Comparison of ENCODE assay signal across 14 cellular contexts in the genomic region with DNA sequence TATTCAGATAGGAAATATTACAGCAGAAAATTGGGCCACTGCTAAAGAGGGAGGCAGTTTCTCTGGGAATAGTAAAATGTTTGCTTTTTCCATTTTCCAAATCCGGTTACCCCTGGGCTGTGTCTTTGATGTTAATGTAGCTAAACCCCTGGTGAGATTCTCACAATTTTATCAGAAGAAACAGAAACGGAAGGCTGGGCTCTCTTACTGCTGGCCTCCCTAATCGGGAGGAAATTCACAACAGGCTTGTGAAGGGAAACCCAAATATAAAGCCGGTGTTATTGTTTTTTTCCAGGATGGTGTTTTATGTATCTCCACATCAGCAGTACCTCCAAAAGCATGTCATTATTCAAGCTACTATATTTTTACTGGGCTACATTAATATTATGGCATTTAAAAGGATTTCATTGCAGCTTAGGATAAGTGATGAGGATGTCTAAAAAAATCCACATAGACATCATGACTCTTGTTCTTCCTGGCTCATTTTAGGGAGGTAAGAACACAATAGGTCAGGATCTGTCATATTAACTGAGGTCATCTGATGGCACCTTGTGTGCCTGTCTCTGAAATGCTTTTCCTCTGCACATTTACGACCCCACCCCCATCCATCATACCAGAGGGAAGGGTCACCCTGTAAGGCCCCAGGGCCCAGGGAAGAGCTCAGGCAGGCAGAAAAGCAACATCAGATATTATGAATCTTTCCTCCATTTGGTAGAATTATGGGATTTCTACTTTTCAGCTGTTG.
A peak's percentile ranks its signal among the peaks of the same experiment; 100 is the strongest.
DNase-seq lines count a peak whose midpoint lies in the region; ATAC-seq and TF ChIP-seq lines count a peak whose summit lies in the region.
"Had no signal": no experiment of that assay in that cellular context is flagged by ENCODE, and none has a peak within 500 bp of the region (broad histone marks: within the 10 kb centered on the region; RNA-seq: fewer than 3 reads in every experiment).

No MANE protein-coding gene starts in this region.

- no peak overlapping the region for H3K4me2 ChIP-seq in mesenchymal stem cell (ENCODE audit: low read length, poor library complexity, severe bottlenecking)
- H3K4me2 ChIP-seq: BLaER1 treated with 17β-estradiol and CSF1 and Interleukin-3, amounts not matched to agents 10 nM and 100 nM had no signal

- intact Hi-C loops in right cardiac atrium (cut with DNase I) (no loop called here), Right ventricle myocardium superior (cut with DNase I) (no loop called here), ascending aorta (cut with DNase I) (no loop called here)

- H3K4me1 ChIP-seq in right cardiac atrium (ENCODE audit: control insufficient read depth, insufficient read depth, low read length) (no peaks in the 10 kb centered on the region), mesodermal cell (ENCODE audit: control insufficient read depth, insufficient read depth, low read length, poor library complexity, severe bottlenecking) (peaks cover 4% of the 10 kb centered on the region), ascending aorta (no peaks in the 10 kb centered on the region), mesenchymal stem cell (ENCODE audit: control insufficient read depth, insufficient read depth, low read depth, low read length) (no peaks in the 10 kb centered on the region)

- H4K91ac ChIP-seq in mesenchymal stem cell (ENCODE audit: low read length) = no peak overlapping the region

- no peak overlapping the region for H2BK5ac ChIP-seq in mesenchymal stem cell (ENCODE audit: low read depth, low read length, poor library complexity, severe bottlenecking)

- peaks cover 3% of the 10 kb centered on the region for H3K27me3 Mint-ChIP-seq in endothelial cell (ENCODE audit: unreplicated experiment)

- H3K23ac ChIP-seq in mesenchymal stem cell (ENCODE audit: low read length in 2 of 2) = no peak overlapping the region

- H3K36me3 Mint-ChIP-seq in endothelial cell (ENCODE audit: low read depth, unreplicated experiment) = peaks cover 11% of the 10 kb centered on the region
- H3K36me3 Mint-ChIP-seq: CD4-positive, CD25-positive, alpha-beta regulatory T cell had no signal

- peaks cover 6% of the 10 kb centered on the region for H3K4me1 Mint-ChIP-seq in endothelial cell (ENCODE audit: unreplicated experiment)
- H3K4me1 Mint-ChIP-seq: CD4-positive, CD25-positive, alpha-beta regulatory T cell had no signal

- H3K9ac ChIP-seq in mesenchymal stem cell (ENCODE audit: low read length) = no peak overlapping the region
- H3K9ac ChIP-seq: BLaER1 treated with 17β-estradiol and CSF1 and Interleukin-3, amounts not matched to agents 10 nM and 100 nM; GM23248 had no signal

- no peaks in the 10 kb centered on the region for H3K36me3 ChIP-seq in mesodermal cell (ENCODE audit: control insufficient read depth, insufficient read depth, low read length)
- H3K36me3 ChIP-seq in ascending aorta = no peaks in the 10 kb centered on the region
- no peaks in the 10 kb centered on the region for H3K36me3 ChIP-seq in mesenchymal stem cell (ENCODE audit: control insufficient read depth in 1 of 2, insufficient read depth in 2 of 2, low read depth in 1 of 2, low read length in 2 of 2)
- H3K36me3 ChIP-seq: BLaER1 treated with 17β-estradiol and CSF1 and Interleukin-3, amounts not matched to agents 10 nM and 100 nM had no signal

- no peak overlapping the region for H2BK15ac ChIP-seq in mesenchymal stem cell (ENCODE audit: low read depth, poor library complexity, severe bottlenecking)

- H3K4me3 Mint-ChIP-seq in endothelial cell (ENCODE audit: unreplicated experiment) = no peak overlapping the region
- H3K4me3 Mint-ChIP-seq: CD4-positive, CD25-positive, alpha-beta regulatory T cell had no signal

- no peaks in the 10 kb centered on the region for H3K27me3 ChIP-seq in right cardiac atrium (ENCODE audit: control insufficient read depth, insufficient read depth)
- H3K27me3 ChIP-seq in ascending aorta = no peaks in the 10 kb centered on the region
- H3K27me3 ChIP-seq in mesenchymal stem cell (ENCODE audit: control insufficient read depth in 1 of 2, insufficient read depth in 1 of 2, low read length in 2 of 2) = no peaks in the 10 kb centered on the region
- H3K27me3 ChIP-seq: BLaER1 treated with 17β-estradiol and CSF1 and Interleukin-3, amounts not matched to agents 10 nM and 100 nM had no signal

- 43% methylated on average over 5 of the region's 5 CpGs for WGBS in right cardiac atrium
- no CpG with 5 or more reads among the region's 5 CpGs for WGBS in mesodermal cell (ENCODE audit: insufficient coverage in 2 of 2), 2 experiments
- 14% methylated on average over 3 of the region's 5 CpGs for WGBS in mesenchymal stem cell

- no peak overlapping the region for H4K8ac ChIP-seq in mesenchymal stem cell (ENCODE audit: low read length)

- H3K18ac ChIP-seq in mesenchymal stem cell (ENCODE audit: low read depth in 1 of 2, low read length in 2 of 2) = no peak overlapping the region

- H3K9me3 ChIP-seq in right cardiac atrium (ENCODE audit: control insufficient read depth, low read length) (no peaks in the 10 kb centered on the region), mesodermal cell (ENCODE audit: control insufficient read depth, low read length) (no peaks in the 10 kb centered on the region), ascending aorta (no peaks in the 10 kb centered on the region), mesenchymal stem cell (ENCODE audit: control insufficient read depth, low read length) (no peaks in the 10 kb centered on the region)
- H3K9me3 ChIP-seq: BLaER1 treated with 17β-estradiol and CSF1 and Interleukin-3, amounts not matched to agents 10 nM and 100 nM had no signal

- no peak overlapping the region for H2BK120ac ChIP-seq in mesenchymal stem cell (ENCODE audit: low read depth, low read length)

- no peak overlapping the region for H3K14ac ChIP-seq in mesenchymal stem cell (ENCODE audit: low read length in 2 of 2)

- H2AFZ ChIP-seq in mesenchymal stem cell (ENCODE audit: low read depth, low read length) = no peak overlapping the region
- H2AFZ ChIP-seq: GM23248 had no signal

- H3K4ac ChIP-seq in mesenchymal stem cell (ENCODE audit: low read depth in 1 of 2, low read length in 2 of 2) = no peak overlapping the region

- DNase-seq in right cardiac atrium (no peak), Right ventricle myocardium superior (no peak), endothelial cell (ENCODE audit: low spot score) (no peak), ascending aorta (ENCODE audit: low spot score in 2 of 2) (no peak), mesenchymal stem cell (no peak)
- DNase-seq in activated CD4-positive, alpha-beta T cell treated with anti-CD3 and anti-CD28 coated beads for 4 hours = no peak
- DNase-seq: ACHN; CD4-positive, CD25-positive, alpha-beta regulatory T cell; DMS53; GF-D8; GM23248 had no signal

- peaks cover 39% of the 10 kb centered on the region for H3K9me3 Mint-ChIP-seq in endothelial cell (ENCODE audit: unreplicated experiment)

- no peak overlapping the region for H3K4me3 ChIP-seq in right cardiac atrium (ENCODE audit: low read length)
- no peak overlapping the region for H3K4me3 ChIP-seq in mesodermal cell (ENCODE audit: extremely low read depth, insufficient read depth, low read length, poor library complexity, severe bottlenecking)
- no peak overlapping the region for H3K4me3 ChIP-seq in ascending aorta
- H3K4me3 ChIP-seq in mesenchymal stem cell (ENCODE audit: insufficient read depth in 1 of 2, low read depth in 1 of 2, low read length in 2 of 2) = no peak overlapping the region
- H3K4me3 ChIP-seq: BLaER1 treated with 17β-estradiol and CSF1 and Interleukin-3, amounts not matched to agents 10 nM and 100 nM; GM23248 had no signal

- H2AK5ac ChIP-seq in mesenchymal stem cell (ENCODE audit: low read length, severe bottlenecking) = no peak overlapping the region

- no peak overlapping the region for H3K27ac ChIP-seq in right cardiac atrium (ENCODE audit: low read length)
- H3K27ac ChIP-seq in mesodermal cell (ENCODE audit: low read depth, low read length, severe bottlenecking) = peak overlapping the region; percentile 60
- H3K27ac ChIP-seq in ascending aorta = no peak overlapping the region
- no peak overlapping the region for H3K27ac ChIP-seq in mesenchymal stem cell (ENCODE audit: low read length, poor library complexity, severe bottlenecking)
- H3K27ac ChIP-seq: BLaER1 treated with 17β-estradiol and CSF1 and Interleukin-3, amounts not matched to agents 10 nM and 100 nM; GM23248 had no signal

- TF ChIP-seq CTCF in endothelial cell (IDR thresholded peaks at IDR 0.05; ENCODE audit: unreplicated experiment) (no peak), ascending aorta (IDR thresholded peaks at IDR 0.05) (no peak)

- peak overlapping the region; percentile 73 for H3K27ac Mint-ChIP-seq in endothelial cell (ENCODE audit: unreplicated experiment)
- H3K27ac Mint-ChIP-seq: CD4-positive, CD25-positive, alpha-beta regulatory T cell had no signal

- H2BK12ac ChIP-seq in mesenchymal stem cell (ENCODE audit: low read length in 2 of 2) = no peak overlapping the region

- peak; percentile 41 to 81 for ATAC-seq in right cardiac atrium
- no peak for ATAC-seq in Right ventricle myocardium superior (ENCODE audit: poor library complexity)
- ATAC-seq: HCT116 had no signal

- H3K79me1 ChIP-seq in mesenchymal stem cell (replicated peaks; ENCODE audit: low read length, poor library complexity, severe bottlenecking) = no peaks in the 10 kb centered on the region
